In the genomic region with DNA sequence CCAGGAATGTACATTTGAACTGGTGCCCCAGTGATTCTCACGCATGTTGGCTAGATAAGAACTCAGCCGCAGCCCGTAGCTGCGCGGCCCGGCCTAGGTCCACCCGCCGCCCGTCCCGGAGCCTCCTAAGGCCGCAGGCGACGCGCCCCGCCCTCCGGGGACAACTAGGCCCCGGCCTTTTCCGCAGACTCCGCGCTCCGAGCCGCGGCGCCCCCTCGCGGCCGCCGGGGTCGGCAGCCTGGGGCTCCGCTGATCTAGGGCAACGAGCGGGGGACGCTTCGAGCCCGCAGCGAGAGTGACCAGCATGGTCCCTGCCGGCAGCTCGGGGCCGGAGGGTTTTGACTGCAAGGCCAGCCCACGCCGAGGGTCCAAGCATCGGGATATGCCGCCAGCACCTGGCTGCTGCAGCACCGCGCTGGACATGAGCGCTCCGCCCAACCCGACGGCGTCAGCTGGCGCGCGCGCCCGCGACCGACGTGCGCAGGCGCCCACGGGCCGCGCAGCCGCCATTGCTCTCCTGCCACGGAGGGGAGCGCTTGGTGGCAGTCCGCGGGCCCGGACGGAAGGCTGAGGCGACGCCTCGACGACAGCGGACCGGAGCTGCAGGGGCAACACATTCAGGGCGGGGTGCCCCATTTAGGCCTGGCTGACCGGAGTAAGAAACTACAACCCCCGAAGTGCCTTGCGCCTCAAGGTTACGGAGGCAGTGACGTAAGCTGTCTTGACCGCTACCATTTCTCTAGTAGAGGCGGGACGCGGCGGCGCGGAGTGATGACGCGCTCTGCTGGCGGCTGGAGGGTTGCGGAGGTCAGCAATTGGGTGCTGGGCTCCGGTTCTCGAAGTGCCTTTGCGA, we compare ENCODE assay signal across 8 cellular contexts. TPM values are rescaled to one million over a fixed set of nuclear protein-coding genes. Genes with fewer than 3 reads are reported as not detected.
DNase-seq lines count a peak whose midpoint lies in the region; ATAC-seq and TF ChIP-seq lines count a peak whose summit lies in the region.

A gene with protein sequence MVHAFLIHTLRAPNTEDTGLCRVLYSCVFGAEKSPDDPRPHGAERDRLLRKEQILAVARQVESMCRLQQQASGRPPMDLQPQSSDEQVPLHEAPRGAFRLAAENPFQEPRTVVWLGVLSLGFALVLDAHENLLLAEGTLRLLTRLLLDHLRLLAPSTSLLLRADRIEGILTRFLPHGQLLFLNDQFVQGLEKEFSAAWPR (plus strand): TSS at position 500 of the 853 bp plus-strand sequence. CDS start 1,571 bp downstream, outside the sequence.

- no peaks in the 10 kb centered on the region for H3K27me3 ChIP-seq in effector memory CD4-positive, alpha-beta T cell (replicated peaks; ENCODE audit: control insufficient read depth, insufficient read depth, low read length, poor library complexity, severe bottlenecking)

- H3K36me3 ChIP-seq in effector memory CD4-positive, alpha-beta T cell (ENCODE audit: control insufficient read depth, insufficient read depth, low read length) = peaks cover 21% of the 10 kb centered on the region

- peak; percentile 90 for DNase-seq in COR-L47 (lab: John Stamatoyannopoulos, UW)
- peak; percentile 93 for DNase-seq in GM20000 (ENCODE audit: low spot score)
- DNase-seq in HT-29 (ENCODE audit: low spot score) = peak; percentile 97
- peak; percentile 94 for DNase-seq in NK-92 treated with Interleukin-12 subunit alpha and Interleukin-12 subunit beta, amount 100 ng/mL, for 24 hours (lab: John Stamatoyannopoulos, UW)
- DNase-seq in activated CD8-positive, alpha-beta memory T cell treated with anti-CD3 and anti-CD28 coated beads for 24 hours = peak; percentile 98
- DNase-seq in effector memory CD4-positive, alpha-beta T cell = peak; percentile 85 to 92 (median 86)
- DNase-seq in memory B cell (ENCODE audit: low spot score in 2 of 2) = peak; percentile 92 to 97
- peak; percentile 86 for DNase-seq in stimulated activated CD8-positive, alpha-beta memory T cell treated with anti-CD3 and anti-CD28 coated beads, Interleukin-12 subunit alpha, Interleukin-12 subunit beta, amount 100 ng/mL, for 4 hours (ENCODE audit: low read depth)

- no peaks in the 10 kb centered on the region for H3K9me3 Mint-ChIP-seq in memory B cell

- H3K27ac Mint-ChIP-seq in memory B cell = peak within 1 kb of the TSS; percentile 95

- H3K27ac ChIP-seq in effector memory CD4-positive, alpha-beta T cell (ENCODE audit: insufficient read depth, low read length, poor library complexity, severe bottlenecking) = peak within 1 kb of the TSS; percentile 98

- H3K4me1 ChIP-seq in effector memory CD4-positive, alpha-beta T cell (ENCODE audit: control insufficient read depth, insufficient read depth, low read length, poor library complexity, severe bottlenecking) = peaks cover 29% of the 10 kb centered on the region

- H3K36me3 Mint-ChIP-seq in memory B cell = peaks cover 5% of the 10 kb centered on the region

- peaks cover 3% of the 10 kb centered on the region for H3K27me3 Mint-ChIP-seq in memory B cell

- H3K9me3 ChIP-seq in effector memory CD4-positive, alpha-beta T cell (ENCODE audit: control insufficient read depth, low read length) = no peaks in the 10 kb centered on the region

- peak; percentile 82 for TF ChIP-seq CTCF in GM20000 (IDR thresholded peaks at IDR 0.05; ENCODE audit: extremely low read depth, missing control alignments)

- H3K4me3 Mint-ChIP-seq in memory B cell = peak within 1 kb of the TSS; percentile 88

- H3K4me3 ChIP-seq in effector memory CD4-positive, alpha-beta T cell (ENCODE audit: insufficient read depth, low read depth, low read length, poor library complexity, severe bottlenecking) = peak within 1 kb of the TSS; percentile 73

- ATAC-seq in memory B cell (ENCODE audit: low read depth) = peak; percentile 82

- H3K4me1 Mint-ChIP-seq in memory B cell = peaks cover 5% of the 10 kb centered on the region

RNA-seq across cellular contexts. Expression of the gene that starts here (rescaled TPM):
- total RNA-seq in HT-29 (2014; rRNA removed; shearing (Covaris generic)) = 40.2 and 41.0 TPM in 2 replicates

Comparison
In these comparisons a context has a peak if more than half of its experiments do, and no peak if none do; other contexts are left out.
1. Peak in every context shown above with its lines: DNase-seq, ATAC-seq, H3K4me3 ChIP-seq and H3K27ac ChIP-seq.